In genomic region chr4:16591867-16592266, GRCh38 we compare ENCODE assay signal across 16 cellular contexts.
A peak's percentile ranks its signal among the peaks of the same experiment; 100 is the strongest.
DNase-seq lines count a peak whose midpoint lies in the region; ATAC-seq, FAIRE-seq and TF ChIP-seq lines count a peak whose summit lies in the region.
"Had no signal": no experiment of that assay in that cellular context is flagged by ENCODE, and none has a peak within 500 bp of the region (broad histone marks: within the 10 kb centered on the region; RNA-seq: fewer than 3 reads in every experiment).

No MANE protein-coding gene starts in this region.

- H3K27me3 Mint-ChIP-seq in activated naive CD4-positive, alpha-beta T cell treated with anti-CD3 and anti-CD28 coated beads for 36 hours (ENCODE audit: low read depth), result no peaks in the 10 kb centered on the region
- H3K27me3 Mint-ChIP-seq: activated CD4-positive, alpha-beta T cell treated with anti-CD3 and anti-CD28 coated beads, Interleukin-2, amount 10 ng/mL, durations not matched to agents 24 days and 14 days had no signal

- H3K27me3 ChIP-seq in WERI-Rb-1 (ENCODE audit: insufficient read depth, low read depth, severe bottlenecking) (no peaks in the 10 kb centered on the region), neuron (ENCODE audit: insufficient read depth, low read length) (no peaks in the 10 kb centered on the region), tibial artery (no peaks in the 10 kb centered on the region)
- H3K27me3 ChIP-seq: ascending aorta, gastroesophageal sphincter had no signal

- peak overlapping the region; percentile 37 for H2AFZ ChIP-seq in neuron (ENCODE audit: low read depth, low read length)

- no peak overlapping the region for H3K4me3 ChIP-seq in WERI-Rb-1 (ENCODE audit: low read depth, low read length)
- no peak overlapping the region for H3K4me3 ChIP-seq in neuron (ENCODE audit: low read length)
- no peak overlapping the region for H3K4me3 ChIP-seq in tibial artery
- H3K4me3 ChIP-seq: ascending aorta, gastroesophageal sphincter had no signal

- no peaks in the 10 kb centered on the region for H3K36me3 Mint-ChIP-seq in activated naive CD4-positive, alpha-beta T cell treated with anti-CD3 and anti-CD28 coated beads for 36 hours (ENCODE audit: low read depth)

- no peak overlapping the region for H3K27ac Mint-ChIP-seq in activated naive CD4-positive, alpha-beta T cell treated with anti-CD3 and anti-CD28 coated beads for 36 hours
- H3K27ac Mint-ChIP-seq: activated CD4-positive, alpha-beta T cell treated with anti-CD3 and anti-CD28 coated beads, Interleukin-2, amount 10 ng/mL, durations not matched to agents 24 days and 14 days; activated T-cell treated with anti-CD3 and anti-CD28 coated beads, Interleukin-2, amount 50 U/mL, for 72 hours had no signal

- no peak overlapping the region for H3K4me3 Mint-ChIP-seq in activated naive CD4-positive, alpha-beta T cell treated with anti-CD3 and anti-CD28 coated beads for 36 hours
- H3K4me3 Mint-ChIP-seq: activated CD4-positive, alpha-beta T cell treated with anti-CD3 and anti-CD28 coated beads, Interleukin-2, amount 10 ng/mL, durations not matched to agents 24 days and 14 days; activated T-cell treated with anti-CD3 and anti-CD28 coated beads, Interleukin-2, amount 50 U/mL, for 72 hours had no signal

- no peak for ATAC-seq in HG03469 (IDR thresholded peaks at IDR 0.05; ENCODE audit: unreplicated experiment)
- ATAC-seq: activated T-cell treated with anti-CD3 and anti-CD28 coated beads, Interleukin-2, amount 50 U/mL, for 72 hours; gastroesophageal sphincter; Panc1 had no signal

- H3K36me3 ChIP-seq in WERI-Rb-1 (no peaks in the 10 kb centered on the region), neuron (ENCODE audit: insufficient read depth, low read length) (no peaks in the 10 kb centered on the region), tibial artery (no peaks in the 10 kb centered on the region)
- H3K36me3 ChIP-seq: ascending aorta, gastroesophageal sphincter had no signal

- FAIRE-seq in D721Med (lab: Jason Lieb, UNC), result peak; percentile 100

- no peaks in the 10 kb centered on the region for H3K9me3 Mint-ChIP-seq in activated naive CD4-positive, alpha-beta T cell treated with anti-CD3 and anti-CD28 coated beads for 36 hours
- H3K9me3 Mint-ChIP-seq: activated CD4-positive, alpha-beta T cell treated with anti-CD3 and anti-CD28 coated beads, Interleukin-2, amount 10 ng/mL, durations not matched to agents 24 days and 14 days; activated T-cell treated with anti-CD3 and anti-CD28 coated beads, Interleukin-2, amount 50 U/mL, for 72 hours had no signal

- DNase-seq in D721Med (ENCODE audit: insufficient read length, low spot score) (no peak), WERI-Rb-1 (peak; percentile 89), globus pallidus (ENCODE audit: low spot score) (peak; percentile 70), tibial artery (no peak), NCI-H526 (lab: John Stamatoyannopoulos, UW) (no peak)
- DNase-seq in activated naive CD4-positive, alpha-beta T cell treated with anti-CD3 and anti-CD28 coated beads for 36 hours, result no peak
- DNase-seq: activated CD4-positive, alpha-beta T cell treated with anti-CD3 and anti-CD28 coated beads, Interleukin-2, amount 10 ng/mL, durations not matched to agents 24 days and 14 days; activated T-cell treated with anti-CD3 and anti-CD28 coated beads, Interleukin-2, amount 50 U/mL, for 72 hours; MM.1S; T-helper 2 cell; trophoblast cell had no signal

- no peaks in the 10 kb centered on the region for H3K9me3 ChIP-seq in WERI-Rb-1 (ENCODE audit: severe bottlenecking)
- H3K9me3 ChIP-seq in neuron (ENCODE audit: low read length), result no peaks in the 10 kb centered on the region
- no peaks in the 10 kb centered on the region for H3K9me3 ChIP-seq in tibial artery
- H3K9me3 ChIP-seq: ascending aorta, gastroesophageal sphincter had no signal

- no peaks in the 10 kb centered on the region for H3K4me1 Mint-ChIP-seq in activated naive CD4-positive, alpha-beta T cell treated with anti-CD3 and anti-CD28 coated beads for 36 hours (ENCODE audit: low read depth)
- H3K4me1 Mint-ChIP-seq: activated CD4-positive, alpha-beta T cell treated with anti-CD3 and anti-CD28 coated beads, Interleukin-2, amount 10 ng/mL, durations not matched to agents 24 days and 14 days had no signal

- H3K4me1 ChIP-seq in neuron (ENCODE audit: insufficient read depth, low read length), result peaks cover 40% of the 10 kb centered on the region
- no peaks in the 10 kb centered on the region for H3K4me1 ChIP-seq in tibial artery
- H3K4me1 ChIP-seq: ascending aorta, gastroesophageal sphincter had no signal

- peak overlapping the region; percentile 61 for H3K27ac ChIP-seq in WERI-Rb-1
- H3K27ac ChIP-seq in tibial artery, result no peak overlapping the region
- H3K27ac ChIP-seq: ascending aorta, gastroesophageal sphincter had no signal

- CTCF ChIA-PET in activated naive CD4-positive, alpha-beta T cell treated with anti-CD3 and anti-CD28 coated beads for 36 hours (lab: Charles Lee), result interaction anchor here (0.6 kb wide), 1 partner anchor 50 kb away, joined by 3 read pairs; no protein-coding TSS in a partner anchor

- intact Hi-C loops in tibial artery (cut with DNase I; ENCODE audit: low total_unique reads), result no loop called here
- intact Hi-C loops in activated naive CD4-positive, alpha-beta T cell treated with anti-CD3 and anti-CD28 coated beads for 36 hours (cut with micrococcal nuclease), result no loop called here

- no peak for TF ChIP-seq CTCF in D721Med (IDR thresholded peaks at IDR 0.05; ENCODE audit: insufficient read depth, missing control alignments)
- TF ChIP-seq CTCF in WERI-Rb-1 (IDR thresholded peaks at IDR 0.05; ENCODE audit: low read depth, low read length), result no peak
- TF ChIP-seq CTCF in tibial artery (IDR thresholded peaks at IDR 0.05), result no peak

Comparison
In these comparisons a context has a peak if more than half of its experiments do, and no peak if none do; other contexts are left out.
1. DNase-seq: peak in WERI-Rb-1 (single experiment) and globus pallidus (single experiment); none in D721Med (single experiment), tibial artery (0 of 2), NCI-H526 (0 of 2) and activated naive CD4-positive, alpha-beta T cell treated with anti-CD3 and anti-CD28 coated beads for 36 hours (single experiment).